Comparison of ENCODE assay signal across 12 cellular contexts in the genomic region with DNA sequence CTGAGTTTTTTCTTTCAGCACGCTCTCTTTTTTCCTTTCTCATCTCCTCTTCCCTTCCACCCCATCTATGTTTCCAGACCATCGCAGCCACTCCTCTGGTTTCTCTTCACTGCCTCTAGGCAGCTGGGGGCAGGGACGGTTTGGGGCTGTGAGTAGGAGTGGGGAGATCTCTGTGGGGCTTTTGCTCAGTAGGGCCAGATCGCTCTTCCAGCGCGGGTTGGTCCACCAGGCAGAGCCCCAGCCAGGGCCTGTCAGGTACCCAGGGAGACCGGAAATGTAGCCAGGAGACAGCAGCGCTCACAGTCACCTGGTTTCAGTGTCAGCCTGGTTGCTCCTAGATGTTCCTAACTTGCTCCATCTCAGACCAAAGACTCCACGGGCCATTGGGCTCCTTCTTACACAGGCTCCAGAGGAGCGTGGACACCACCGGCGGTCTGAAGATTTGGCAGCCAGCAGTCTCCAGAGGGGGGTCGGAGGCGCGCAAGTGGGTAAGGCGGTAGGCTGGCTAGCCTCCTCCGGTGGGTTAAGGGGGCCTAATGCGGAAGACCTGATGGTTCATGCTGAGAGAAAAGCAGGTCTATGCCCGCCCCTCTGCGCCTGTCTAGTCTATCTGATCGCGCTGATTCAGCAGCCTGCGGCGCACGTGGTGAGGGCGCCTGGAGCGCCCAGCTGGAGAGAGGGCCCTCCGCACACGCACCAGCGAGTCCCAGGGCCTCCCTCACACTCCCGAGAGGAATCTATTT. TPM values are rescaled to one million over a fixed set of nuclear protein-coding genes. Genes with fewer than 3 reads are reported as not detected.
DNase-seq lines count a peak whose midpoint lies in the region; ATAC-seq, FAIRE-seq and TF ChIP-seq lines count a peak whose summit lies in the region.
"Had no signal": no experiment of that assay in that cellular context is flagged by ENCODE, and none has a peak within 500 bp of the region (broad histone marks: within the 10 kb centered on the region; RNA-seq: fewer than 3 reads in every experiment).

No MANE protein-coding gene starts in this region.

- DNase-seq in activated CD4-positive, alpha-beta T cell treated with anti-CD3 and anti-CD28 coated beads for 36 hours, result peak; percentile 24
- no peak for DNase-seq in activated CD4-positive, alpha-beta T cell treated with anti-CD3 and anti-CD28 coated beads, Interleukin-2, amount 10 ng/mL, durations not matched to agents 24 days and 14 days
- DNase-seq in hepatic stellate cell (ENCODE audit: low spot score) (peak; percentile 53), HTR-8/SVneo (ENCODE audit: insufficient read length, low spot score) (no peak), tibial artery (no peak)
- no peak for DNase-seq in stimulated activated effector memory CD8-positive, alpha-beta T cell treated with anti-CD3 and anti-CD28 coated beads, Interleukin-12 subunit alpha, Interleukin-12 subunit beta, amount 100 ng/mL, for 72 hours (ENCODE audit: low spot score in 2 of 2)
- DNase-seq in activated CD4-positive, alpha-beta T cell treated with anti-CD3 and anti-CD28 coated beads, Interleukin-2, amount 50 U/mL, for 48 hours, result no peak
- DNase-seq: 8988T, NCI-H187, SJCRH30 had no signal

- CTCF ChIA-PET in activated CD4-positive, alpha-beta T cell treated with anti-CD3 and anti-CD28 coated beads for 36 hours (lab: Charles Lee), result interaction anchor here (0.6 kb wide), 1 partner anchor 73 kb away, joined by 4 read pairs; no protein-coding TSS in a partner anchor

- no peak for FAIRE-seq in HTR-8/SVneo (lab: Jason Lieb, UNC)

- H3K4me3 Mint-ChIP-seq in activated CD4-positive, alpha-beta T cell treated with anti-CD3 and anti-CD28 coated beads for 36 hours, result no peak overlapping the region
- H3K4me3 Mint-ChIP-seq in activated CD4-positive, alpha-beta T cell treated with anti-CD3 and anti-CD28 coated beads, Interleukin-2, amount 10 ng/mL, durations not matched to agents 24 days and 14 days, result no peak overlapping the region
- H3K4me3 Mint-ChIP-seq in activated naive CD8-positive, alpha-beta T cell, result peak overlapping the region; percentile 13
- H3K4me3 Mint-ChIP-seq in stimulated activated effector memory CD8-positive, alpha-beta T cell treated with anti-CD3 and anti-CD28 coated beads, Interleukin-12 subunit alpha, Interleukin-12 subunit beta, amount 100 ng/mL, for 72 hours, result no peak overlapping the region

- POLR2A ChIA-PET in activated CD4-positive, alpha-beta T cell treated with anti-CD3 and anti-CD28 coated beads for 36 hours (lab: Charles Lee), result no interaction called here

- TF ChIP-seq CTCF in tibial artery (IDR thresholded peaks at IDR 0.05), result no peak

- no peaks in the 10 kb centered on the region for H3K36me3 Mint-ChIP-seq in activated CD4-positive, alpha-beta T cell treated with anti-CD3 and anti-CD28 coated beads for 36 hours (ENCODE audit: low read depth)
- no peaks in the 10 kb centered on the region for H3K36me3 Mint-ChIP-seq in activated CD4-positive, alpha-beta T cell treated with anti-CD3 and anti-CD28 coated beads, Interleukin-2, amount 10 ng/mL, durations not matched to agents 24 days and 14 days (ENCODE audit: low read depth)
- no peaks in the 10 kb centered on the region for H3K36me3 Mint-ChIP-seq in activated naive CD8-positive, alpha-beta T cell
- H3K36me3 Mint-ChIP-seq in stimulated activated effector memory CD8-positive, alpha-beta T cell treated with anti-CD3 and anti-CD28 coated beads, Interleukin-12 subunit alpha, Interleukin-12 subunit beta, amount 100 ng/mL, for 72 hours, result no peaks in the 10 kb centered on the region

- ATAC-seq in activated CD4-positive, alpha-beta T cell treated with anti-CD3 and anti-CD28 coated beads for 36 hours, result peak; percentile 10
- ATAC-seq in stimulated activated effector memory CD8-positive, alpha-beta T cell treated with anti-CD3 and anti-CD28 coated beads, Interleukin-12 subunit alpha, Interleukin-12 subunit beta, amount 100 ng/mL, for 72 hours, result peak; percentile 31

- intact Hi-C loops in activated CD4-positive, alpha-beta T cell treated with anti-CD3 and anti-CD28 coated beads for 36 hours (cut with DNase I, micrococcal nuclease), result no loop called here
- intact Hi-C loops in activated CD4-positive, alpha-beta T cell treated with anti-CD3 and anti-CD28 coated beads, Interleukin-2, amount 10 ng/mL, durations not matched to agents 24 days and 14 days (cut with micrococcal nuclease), result loop anchor here (5.0 kb wide), 1 partner anchor 66 kb away; no protein-coding TSS in a partner anchor
- intact Hi-C loops in tibial artery (cut with DNase I; ENCODE audit: low total_unique reads), result no loop called here

- peaks cover 69% of the 10 kb centered on the region for H3K27me3 Mint-ChIP-seq in activated CD4-positive, alpha-beta T cell treated with anti-CD3 and anti-CD28 coated beads for 36 hours
- H3K27me3 Mint-ChIP-seq in activated CD4-positive, alpha-beta T cell treated with anti-CD3 and anti-CD28 coated beads, Interleukin-2, amount 10 ng/mL, durations not matched to agents 24 days and 14 days, result peaks cover 82% of the 10 kb centered on the region
- peaks cover 57% of the 10 kb centered on the region for H3K27me3 Mint-ChIP-seq in activated naive CD8-positive, alpha-beta T cell

- H3K27me3 ChIP-seq in tibial artery, result peaks cover 4 to 58% of the 10 kb centered on the region in 2 donors
- H3K27me3 ChIP-seq: SJCRH30 had no signal

- H3K9me3 ChIP-seq in tibial artery, result no peaks in the 10 kb centered on the region
- H3K9me3 ChIP-seq: SJCRH30 had no signal

- H3K36me3 ChIP-seq in tibial artery, result no peaks in the 10 kb centered on the region
- H3K36me3 ChIP-seq: SJCRH30 had no signal

- peaks cover 0 to 30% (median 20%) of the 10 kb centered on the region in 4 donors for H3K4me1 ChIP-seq in tibial artery

- no peaks in the 10 kb centered on the region for H3K9me3 Mint-ChIP-seq in activated CD4-positive, alpha-beta T cell treated with anti-CD3 and anti-CD28 coated beads for 36 hours (ENCODE audit: low read depth)
- H3K9me3 Mint-ChIP-seq in activated CD4-positive, alpha-beta T cell treated with anti-CD3 and anti-CD28 coated beads, Interleukin-2, amount 10 ng/mL, durations not matched to agents 24 days and 14 days, result no peaks in the 10 kb centered on the region
- no peaks in the 10 kb centered on the region for H3K9me3 Mint-ChIP-seq in activated naive CD8-positive, alpha-beta T cell (ENCODE audit: low read depth)
- no peaks in the 10 kb centered on the region for H3K9me3 Mint-ChIP-seq in stimulated activated effector memory CD8-positive, alpha-beta T cell treated with anti-CD3 and anti-CD28 coated beads, Interleukin-12 subunit alpha, Interleukin-12 subunit beta, amount 100 ng/mL, for 72 hours

- H3K27ac Mint-ChIP-seq in activated CD4-positive, alpha-beta T cell treated with anti-CD3 and anti-CD28 coated beads for 36 hours, result no peak overlapping the region
- no peak overlapping the region for H3K27ac Mint-ChIP-seq in activated CD4-positive, alpha-beta T cell treated with anti-CD3 and anti-CD28 coated beads, Interleukin-2, amount 10 ng/mL, durations not matched to agents 24 days and 14 days
- H3K27ac Mint-ChIP-seq in activated naive CD8-positive, alpha-beta T cell, result no peak overlapping the region
- H3K27ac Mint-ChIP-seq in stimulated activated effector memory CD8-positive, alpha-beta T cell treated with anti-CD3 and anti-CD28 coated beads, Interleukin-12 subunit alpha, Interleukin-12 subunit beta, amount 100 ng/mL, for 72 hours, result no peak overlapping the region

- H3K27ac ChIP-seq in tibial artery, result no peak overlapping the region
- H3K27ac ChIP-seq: SJCRH30 had no signal

- H3K4me1 Mint-ChIP-seq in activated CD4-positive, alpha-beta T cell treated with anti-CD3 and anti-CD28 coated beads for 36 hours, result peaks cover 25% of the 10 kb centered on the region
- peaks cover 12% of the 10 kb centered on the region for H3K4me1 Mint-ChIP-seq in activated CD4-positive, alpha-beta T cell treated with anti-CD3 and anti-CD28 coated beads, Interleukin-2, amount 10 ng/mL, durations not matched to agents 24 days and 14 days
- peaks cover 40% of the 10 kb centered on the region for H3K4me1 Mint-ChIP-seq in activated naive CD8-positive, alpha-beta T cell (ENCODE audit: low read depth)
- H3K4me1 Mint-ChIP-seq in stimulated activated effector memory CD8-positive, alpha-beta T cell treated with anti-CD3 and anti-CD28 coated beads, Interleukin-12 subunit alpha, Interleukin-12 subunit beta, amount 100 ng/mL, for 72 hours, result peaks cover 25% of the 10 kb centered on the region

- no peak overlapping the region for H3K4me3 ChIP-seq in tibial artery
- H3K4me3 ChIP-seq: SJCRH30 had no signal

RNA-seq across cellular contexts. Expression of a gene that starts 1.8 kb away (rescaled TPM):
- total RNA-seq in activated CD4-positive, alpha-beta T cell treated with anti-CD3 and anti-CD28 coated beads for 36 hours, result not detected
- not detected in 2 replicates for total RNA-seq in activated CD4-positive, alpha-beta T cell treated with anti-CD3 and anti-CD28 coated beads, Interleukin-2, amount 10 ng/mL, durations not matched to agents 24 days and 14 days
- total RNA-seq: lung microvascular endothelial cell had no signal

Comparison
In these comparisons a context has a peak if more than half of its experiments do, and no peak if none do; other contexts are left out.
1. DNase-seq: peak in activated CD4-positive, alpha-beta T cell treated with anti-CD3 and anti-CD28 coated beads for 36 hours (single experiment) and hepatic stellate cell (single experiment); none in activated CD4-positive, alpha-beta T cell treated with anti-CD3 and anti-CD28 coated beads, Interleukin-2, amount 10 ng/mL, durations not matched to agents 24 days and 14 days (single experiment), stimulated activated effector memory CD8-positive, alpha-beta T cell treated with anti-CD3 and anti-CD28 coated beads, Interleukin-12 subunit alpha, Interleukin-12 subunit beta, amount 100 ng/mL, for 72 hours (0 of 2), HTR-8/SVneo (single experiment), activated CD4-positive, alpha-beta T cell treated with anti-CD3 and anti-CD28 coated beads, Interleukin-2, amount 50 U/mL, for 48 hours (0 of 2) and tibial artery (0 of 2).